Comparison of ENCODE assay signal across 11 cellular contexts in the genomic region with DNA sequence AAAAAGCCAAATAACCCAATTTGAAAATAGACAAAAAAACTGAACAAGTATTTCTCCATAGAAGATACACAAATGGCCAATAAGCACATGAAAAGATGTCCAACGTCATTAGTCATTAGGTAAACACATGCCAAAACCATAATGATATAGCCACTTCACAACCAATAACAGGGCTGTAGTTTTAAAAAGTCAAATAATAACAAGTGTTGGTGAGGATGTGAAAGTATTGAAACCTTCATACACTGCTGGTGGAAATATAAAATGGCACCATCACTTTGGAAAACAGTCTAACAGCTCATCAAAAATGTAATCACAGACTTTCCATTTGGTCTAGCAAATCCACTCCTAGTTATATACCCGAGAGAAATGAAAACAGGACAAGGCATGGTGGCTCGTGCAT.
"Had no signal": no experiment of that assay in that cellular context is flagged by ENCODE, and none has a peak within 500 bp of the region (broad histone marks: within the 10 kb centered on the region; RNA-seq: fewer than 3 reads in every experiment).

No MANE protein-coding gene starts in this region.

- H3K4me1 ChIP-seq: HAP-1 had no signal

- DNase-seq: GM23248, GOT3, H7, H9, HCEC 1CT, HFFc6 had no signal

- H3K4me2 ChIP-seq: GM23338 had no signal

- H3K9me3 ChIP-seq: HAP-1 had no signal

- H3K27ac ChIP-seq: GM23248 had no signal

- H3K36me3 ChIP-seq: HAP-1 had no signal

- FAIRE-seq: H1, H54 had no signal

- ATAC-seq: GM23338, HCT116 had no signal

- H2AFZ ChIP-seq: GM23248, GM23338 had no signal

- H3K4me3 ChIP-seq: GM23248, GM23338, HAP-1 had no signal

- H3K9ac ChIP-seq: GM23248 had no signal
